Comparison of ENCODE assay signal across 13 cellular contexts in genomic region chr11:5626191-5626590, GRCh38. TPM values are rescaled to one million over a fixed set of nuclear protein-coding genes. Genes with fewer than 3 reads are reported as not detected.
A peak's percentile ranks its signal among the peaks of the same experiment; 100 is the strongest.
DNase-seq lines count a peak whose midpoint lies in the region; FAIRE-seq and TF ChIP-seq lines count a peak whose summit lies in the region.
"Had no signal": no experiment of that assay in that cellular context is flagged by ENCODE, and none has a peak within 500 bp of the region (broad histone marks: within the 10 kb centered on the region; RNA-seq: fewer than 3 reads in every experiment).

No MANE protein-coding gene starts in this region.

- H3K4ac ChIP-seq in trophoblast cell (ENCODE audit: low read depth, low read length), result no peak overlapping the region

- no peak for TF ChIP-seq CTCF in OCI-LY1 (IDR thresholded peaks at IDR 0.05; ENCODE audit: low read length)
- no peak for TF ChIP-seq CTCF in ascending aorta (IDR thresholded peaks at IDR 0.05)

- H3K9ac ChIP-seq in OCI-LY1 (ENCODE audit: low read length), result peak overlapping the region; percentile 79; the same call in 1 of the 2 replicates
- H3K9ac ChIP-seq in trophoblast cell (ENCODE audit: low read length), result no peak overlapping the region

- no peaks in the 10 kb centered on the region for H3F3A ChIP-seq in OCI-LY1 (ENCODE audit: insufficient read depth, low read length)

- peaks cover 11% of the 10 kb centered on the region for H3K36me3 Mint-ChIP-seq in activated CD4-positive, alpha-beta T cell treated with anti-CD3 and anti-CD28 coated beads, Interleukin-2, amount 10 ng/mL, durations not matched to agents 24 days and 14 days (ENCODE audit: low read depth)
- peaks cover 16% of the 10 kb centered on the region for H3K36me3 Mint-ChIP-seq in dendritic cell treated with granulocyte-macrophage colony-stimulating factor and Interleukin-4, amounts not matched to agents 40 ng/mL and 50 ng/mL, for 4 days (ENCODE audit: low read depth)

- H3K27me3 Mint-ChIP-seq in activated CD4-positive, alpha-beta T cell treated with anti-CD3 and anti-CD28 coated beads, Interleukin-2, amount 10 ng/mL, durations not matched to agents 24 days and 14 days, result no peaks in the 10 kb centered on the region
- H3K27me3 Mint-ChIP-seq in dendritic cell treated with granulocyte-macrophage colony-stimulating factor and Interleukin-4, amounts not matched to agents 40 ng/mL and 50 ng/mL, for 4 days, result no peaks in the 10 kb centered on the region

- H3K27ac Mint-ChIP-seq in activated CD4-positive, alpha-beta T cell treated with anti-CD3 and anti-CD28 coated beads, Interleukin-2, amount 10 ng/mL, durations not matched to agents 24 days and 14 days, result peak overlapping the region; percentile 76
- peak overlapping the region; percentile 92 for H3K27ac Mint-ChIP-seq in dendritic cell treated with granulocyte-macrophage colony-stimulating factor and Interleukin-4, amounts not matched to agents 40 ng/mL and 50 ng/mL, for 4 days

- H3K4me3 ChIP-seq in OCI-LY1 (ENCODE audit: low read depth, low read length, poor library complexity, severe bottlenecking), result peak overlapping the region; percentile 85
- H3K4me3 ChIP-seq in trophoblast cell (ENCODE audit: low read depth, low read length), result no peak overlapping the region
- H3K4me3 ChIP-seq in SJCRH30, result no peak overlapping the region
- H3K4me3 ChIP-seq in ascending aorta, result peak overlapping the region in 1 of 2 donors; percentile 68

- H3K4me1 Mint-ChIP-seq in activated CD4-positive, alpha-beta T cell treated with anti-CD3 and anti-CD28 coated beads, Interleukin-2, amount 10 ng/mL, durations not matched to agents 24 days and 14 days, result peaks cover 44% of the 10 kb centered on the region
- peaks cover 50% of the 10 kb centered on the region for H3K4me1 Mint-ChIP-seq in dendritic cell treated with granulocyte-macrophage colony-stimulating factor and Interleukin-4, amounts not matched to agents 40 ng/mL and 50 ng/mL, for 4 days (ENCODE audit: low read depth)

- WGBS in trophoblast cell (ENCODE audit: extremely low coverage, insufficient coverage, insufficient read length), result no CpG with 5 or more reads among the region's 5 CpGs

- peaks cover 7% of the 10 kb centered on the region for H3K79me1 ChIP-seq in trophoblast cell (ENCODE audit: low read length)

- H4K12ac ChIP-seq in trophoblast cell (ENCODE audit: low read depth, low read length), result no peak overlapping the region

- no peak overlapping the region for H4K8ac ChIP-seq in trophoblast cell (ENCODE audit: low read depth, low read length)

- H3K9me3 ChIP-seq in OCI-LY1 (ENCODE audit: low read length) (no peaks in the 10 kb centered on the region), trophoblast cell (ENCODE audit: insufficient read depth, low read depth, low read length) (no peaks in the 10 kb centered on the region), SJCRH30 (replicated peaks) (no peaks in the 10 kb centered on the region), ascending aorta (no peaks in the 10 kb centered on the region)
- H3K9me3 ChIP-seq: right lobe of liver had no signal

- no peak overlapping the region for H2AFZ ChIP-seq in OCI-LY1 (ENCODE audit: low read length)
- H2AFZ ChIP-seq in trophoblast cell (ENCODE audit: insufficient read depth, low read length, poor library complexity), result no peak overlapping the region

- H3K9me2 ChIP-seq in OCI-LY1 (ENCODE audit: low read depth, low read length), result no peaks in the 10 kb centered on the region

- no peak for TF ChIP-seq POLR2A in H54 (IDR thresholded peaks at IDR 0.05; ENCODE audit: low read depth, low read length)

- H3K23ac ChIP-seq in trophoblast cell (ENCODE audit: low read length), result no peak overlapping the region

- no peak overlapping the region for H2BK12ac ChIP-seq in trophoblast cell (ENCODE audit: low read length)

- no peak overlapping the region for H2AK5ac ChIP-seq in trophoblast cell (ENCODE audit: low read length)

- H3K4me1 ChIP-seq in OCI-LY1 (ENCODE audit: insufficient read depth, low read length, severe bottlenecking) (peaks cover 22% of the 10 kb centered on the region), trophoblast cell (ENCODE audit: control insufficient read depth in 1 of 2, insufficient read depth in 2 of 2, low read length in 2 of 2) (peaks cover 6 to 9% of the 10 kb centered on the region in 2 experiments), SJCRH30 (no peaks in the 10 kb centered on the region), ascending aorta (peaks cover 0 to 18% of the 10 kb centered on the region in 2 donors)

- H3K14ac ChIP-seq in trophoblast cell (ENCODE audit: low read length), result no peak overlapping the region

- H2BK5ac ChIP-seq in trophoblast cell (ENCODE audit: low read depth, low read length, poor library complexity), result no peak overlapping the region

- H2BK120ac ChIP-seq in trophoblast cell (ENCODE audit: insufficient read depth, low read length, poor library complexity), result no peak overlapping the region

- H3K18ac ChIP-seq in trophoblast cell (ENCODE audit: low read length), result no peak overlapping the region

- H3K27ac ChIP-seq in OCI-LY1 (ENCODE audit: low read depth, low read length, poor library complexity, severe bottlenecking), result no peak overlapping the region
- H3K27ac ChIP-seq in trophoblast cell (ENCODE audit: low read depth, low read length), result no peak overlapping the region
- no peak overlapping the region for H3K27ac ChIP-seq in SJCRH30
- no peak overlapping the region for H3K27ac ChIP-seq in ascending aorta

- intact Hi-C loops in activated CD4-positive, alpha-beta T cell treated with anti-CD3 and anti-CD28 coated beads, Interleukin-2, amount 10 ng/mL, durations not matched to agents 24 days and 14 days (cut with micrococcal nuclease), result no loop called here
- intact Hi-C loops in dendritic cell treated with granulocyte-macrophage colony-stimulating factor and Interleukin-4, amounts not matched to agents 40 ng/mL and 50 ng/mL, for 4 days (cut with micrococcal nuclease), result loop anchor here (5.0 kb wide), 1 partner anchor 61 kb away; the partner anchor contains the start of genes TRIM22 and TRIM5
- intact Hi-C loops in ascending aorta (cut with DNase I), result no loop called here

- DNase-seq in activated CD4-positive, alpha-beta T cell treated with anti-CD3 and anti-CD28 coated beads, Interleukin-2, amount 10 ng/mL, durations not matched to agents 24 days and 14 days, result no peak
- DNase-seq in activated CD4-positive, alpha-beta T cell treated with anti-CD3 and anti-CD28 coated beads for 4 hours, result no peak
- peak; percentile 4 to 84 for DNase-seq in trophoblast cell
- DNase-seq in SJCRH30, result no peak
- no peak for DNase-seq in H54 (ENCODE audit: insufficient read length, low spot score)
- no peak for DNase-seq in ascending aorta (ENCODE audit: low spot score in 2 of 2)
- DNase-seq: central memory CD4-positive, alpha-beta T cell; MM.1S; right lobe of liver had no signal

- no peaks in the 10 kb centered on the region for H4K20me1 ChIP-seq in OCI-LY1 (ENCODE audit: insufficient read depth, low read length)

- H3K27me3 ChIP-seq in OCI-LY1 (ENCODE audit: insufficient read depth, low read length), result no peaks in the 10 kb centered on the region
- no peaks in the 10 kb centered on the region for H3K27me3 ChIP-seq in trophoblast cell (ENCODE audit: insufficient read depth, low read length)
- H3K27me3 ChIP-seq in SJCRH30, result no peaks in the 10 kb centered on the region
- H3K27me3 ChIP-seq in ascending aorta, result no peaks in the 10 kb centered on the region
- H3K27me3 ChIP-seq: right lobe of liver had no signal

- H4K91ac ChIP-seq in trophoblast cell (ENCODE audit: low read depth, low read length), result no peak overlapping the region

- H3K4me2 ChIP-seq in OCI-LY1 (ENCODE audit: low read length) (peak overlapping the region; percentile 85), trophoblast cell (ENCODE audit: low read length) (no peak overlapping the region)

- FAIRE-seq in H54 (lab: Jason Lieb, UNC), result no peak

- H3K79me2 ChIP-seq in OCI-LY1 (ENCODE audit: insufficient read depth, low read length) (no peaks in the 10 kb centered on the region), trophoblast cell (ENCODE audit: control insufficient read depth, insufficient read depth, low read length, poor library complexity) (no peaks in the 10 kb centered on the region)

- peaks cover 7% of the 10 kb centered on the region for H3K9me3 Mint-ChIP-seq in activated CD4-positive, alpha-beta T cell treated with anti-CD3 and anti-CD28 coated beads, Interleukin-2, amount 10 ng/mL, durations not matched to agents 24 days and 14 days
- no peaks in the 10 kb centered on the region for H3K9me3 Mint-ChIP-seq in dendritic cell treated with granulocyte-macrophage colony-stimulating factor and Interleukin-4, amounts not matched to agents 40 ng/mL and 50 ng/mL, for 4 days

- H3K4me3 Mint-ChIP-seq in activated CD4-positive, alpha-beta T cell treated with anti-CD3 and anti-CD28 coated beads, Interleukin-2, amount 10 ng/mL, durations not matched to agents 24 days and 14 days, result peak overlapping the region; percentile 92
- peak overlapping the region; percentile 86 for H3K4me3 Mint-ChIP-seq in dendritic cell treated with granulocyte-macrophage colony-stimulating factor and Interleukin-4, amounts not matched to agents 40 ng/mL and 50 ng/mL, for 4 days

- no peaks in the 10 kb centered on the region for H3K36me3 ChIP-seq in OCI-LY1 (ENCODE audit: insufficient read depth, low read length)
- H3K36me3 ChIP-seq in trophoblast cell (ENCODE audit: control insufficient read depth in 1 of 2, insufficient read depth in 2 of 2, low read length in 2 of 2), result no peaks in the 10 kb centered on the region
- H3K36me3 ChIP-seq in SJCRH30, result no peaks in the 10 kb centered on the region
- H3K36me3 ChIP-seq in ascending aorta, result no peaks in the 10 kb centered on the region
- H3K36me3 ChIP-seq: right lobe of liver had no signal

RNA-seq across cellular contexts. Expression of gene TRIM34, which starts 1.4 kb away (rescaled TPM):
- total RNA-seq in activated CD4-positive, alpha-beta T cell treated with anti-CD3 and anti-CD28 coated beads, Interleukin-2, amount 10 ng/mL, durations not matched to agents 24 days and 14 days, result 5.3 TPM in 2 replicates
- polyA plus RNA-seq in trophoblast cell (2013), result 7.3 and 8.8 TPM in 2 replicates
- not detected in 2 replicates for total RNA-seq in SJCRH30 (2014; rRNA removed; shearing (Covaris generic))
- not detected for total RNA-seq in ascending aorta

RNA-seq across cellular contexts. Expression of gene TRIM6, which starts 29.8 kb away (rescaled TPM):
- total RNA-seq in activated CD4-positive, alpha-beta T cell treated with anti-CD3 and anti-CD28 coated beads, Interleukin-2, amount 10 ng/mL, durations not matched to agents 24 days and 14 days, result 0.14 and 0.62 TPM in 2 replicates
- 17.9 and 18.5 TPM in 2 replicates for polyA plus RNA-seq in trophoblast cell (2013)
- total RNA-seq in SJCRH30 (2014; rRNA removed; shearing (Covaris generic)), result not detected in 2 replicates
- total RNA-seq in ascending aorta, result 0.64 TPM

RNA-seq across cellular contexts. Expression of gene OR52B6, which starts 45.5 kb away (rescaled TPM):
- total RNA-seq in activated CD4-positive, alpha-beta T cell treated with anti-CD3 and anti-CD28 coated beads, Interleukin-2, amount 10 ng/mL, durations not matched to agents 24 days and 14 days, result not detected in 2 replicates
- polyA plus RNA-seq in trophoblast cell (2013), result not detected in 2 replicates
- total RNA-seq in SJCRH30 (2014; rRNA removed; shearing (Covaris generic)), result not detected in 2 replicates
- not detected for total RNA-seq in ascending aorta
- total RNA-seq: glomerular endothelial cell, lung microvascular endothelial cell, right lobe of liver had no signal

RNA-seq across cellular contexts. Expression of gene TRIM5, which starts 58.7 kb away (rescaled TPM):
- total RNA-seq in activated CD4-positive, alpha-beta T cell treated with anti-CD3 and anti-CD28 coated beads, Interleukin-2, amount 10 ng/mL, durations not matched to agents 24 days and 14 days, result 9.3 and 9.7 TPM in 2 replicates
- polyA plus RNA-seq in trophoblast cell (2013), result 41.2 and 42.4 TPM in 2 replicates
- total RNA-seq in SJCRH30 (2014; rRNA removed; shearing (Covaris generic)), result 10.2 and 10.5 TPM in 2 replicates
- total RNA-seq in ascending aorta, result 45.1 TPM

Comparison
In these comparisons a context has a peak if more than half of its experiments do, and no peak if none do; other contexts are left out.
1. DNase-seq: peak in trophoblast cell (2 of 2); none in activated CD4-positive, alpha-beta T cell treated with anti-CD3 and anti-CD28 coated beads, Interleukin-2, amount 10 ng/mL, durations not matched to agents 24 days and 14 days (single experiment), activated CD4-positive, alpha-beta T cell treated with anti-CD3 and anti-CD28 coated beads for 4 hours (0 of 2), SJCRH30 (0 of 2), H54 (single experiment) and ascending aorta (0 of 2).